Comparison of ENCODE assay signal across 30 cellular contexts in the genomic region with DNA sequence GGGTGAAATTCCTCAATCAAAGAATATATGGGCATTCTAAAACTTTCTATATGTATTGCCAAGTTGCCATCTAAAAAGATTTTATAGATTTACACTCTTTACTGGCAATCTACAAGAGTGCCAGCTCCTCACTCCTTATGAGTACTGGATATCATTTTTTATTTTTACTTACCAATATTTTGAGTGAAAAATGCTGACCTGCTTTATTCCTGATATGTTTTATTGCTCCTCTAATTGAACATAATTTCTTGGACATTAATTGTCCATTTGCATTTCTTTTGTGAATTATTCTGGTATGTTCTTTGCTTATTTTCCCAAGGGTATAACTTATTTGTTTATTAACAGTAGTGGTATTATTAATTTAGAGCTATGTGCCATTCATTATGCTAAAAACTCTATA.
"Had no signal": no experiment of that assay in that cellular context is flagged by ENCODE, and none has a peak within 500 bp of the region (broad histone marks: within the 10 kb centered on the region; RNA-seq: fewer than 3 reads in every experiment).

No MANE protein-coding gene starts in this region.

- DNase-seq: activated CD4-positive, alpha-beta memory T cell treated with anti-CD3 and anti-CD28 coated beads, Interleukin-2, amount 10 ng/mL, durations not matched to agents 7 days and 5 days; activated CD4-positive, alpha-beta T cell treated with anti-CD3 and anti-CD28 coated beads for 1 hour; activated CD4-positive, alpha-beta T cell treated with anti-CD3 and anti-CD28 coated beads for 36 hours; activated CD4-positive, alpha-beta T cell treated with anti-CD3 and anti-CD28 coated beads for 48 hours; activated CD4-positive, alpha-beta T cell treated with anti-CD3 and anti-CD28 coated beads, Interleukin-2, amount 10 ng/mL, durations not matched to agents 7 days and 5 days; activated CD4-positive, alpha-beta T cell treated with anti-CD3 and anti-CD28 coated beads, Interleukin-2, amount 50 U/mL, for 48 hours; activated CD4-positive, CD25-positive, alpha-beta regulatory T cell; activated CD8-positive, alpha-beta memory T cell treated with anti-CD3 and anti-CD28 coated beads for 24 hours; activated CD8-positive, alpha-beta memory T cell treated with anti-CD3 and anti-CD28 coated beads, Interleukin-2, amount 10 ng/mL, durations not matched to agents 7 days and 5 days; activated CD8-positive, alpha-beta memory T cell treated with anti-CD3 and anti-CD28 coated beads, Interleukin-2, amount 50 U/mL, for 48 hours; activated CD8-positive, alpha-beta T cell treated with anti-CD3 and anti-CD28 coated beads, Interleukin-2, amount 10 ng/mL, durations not matched to agents 7 days and 5 days; activated effector memory CD4-positive, alpha-beta T cell treated with Interleukin-2 at 50 U/mL for 16 hours; activated gamma-delta T cell; activated naive CD4-positive, alpha-beta T cell treated with anti-CD3 and anti-CD28 coated beads, Interleukin-2, amount 10 ng/mL, durations not matched to agents 7 days and 5 days; activated naive CD4-positive, alpha-beta T cell treated with Interleukin-2 at 50 U/mL for 16 hours; activated naive CD8-positive, alpha-beta T cell treated with anti-CD3 and anti-CD28 coated beads, Interleukin-2, amount 10 ng/mL, durations not matched to agents 7 days and 5 days; activated naive CD8-positive, alpha-beta T cell treated with anti-CD3 and anti-CD28 coated beads, Interleukin-2, amount 50 U/mL, for 24 hours; activated T-cell treated with anti-CD3 and anti-CD28 coated beads, Interleukin-2, amount 50 U/mL, for 24 hours; activated T-cell treated with anti-CD3 and anti-CD28 coated beads, Interleukin-2, amount 50 U/mL, for 48 hours; amygdala; anterior cingulate cortex; T-helper 1 cell; T-helper 2 cell; T1000; WERI-Rb-1 had no signal

- H3K9me3 ChIP-seq: ascending aorta had no signal

- H3K36me3 ChIP-seq: ascending aorta, cardiac muscle cell, WERI-Rb-1 had no signal

- ATAC-seq: activated CD4-positive, CD25-positive, alpha-beta regulatory T cell treated with anti-CD3 and anti-CD28 coated beads, Interleukin-2, amount 50 U/mL, for 24 hours; activated CD8-positive, alpha-beta memory T cell treated with anti-CD3 and anti-CD28 coated beads, Interleukin-2, amount 10 ng/mL, durations not matched to agents 7 days and 5 days; activated CD8-positive, alpha-beta T cell treated with anti-CD3 and anti-CD28 coated beads, Interleukin-2, amount 10 ng/mL, durations not matched to agents 7 days and 5 days; WTC11 had no signal

- H3K4me3 ChIP-seq: ascending aorta, cardiac muscle cell had no signal

- H3K4me1 ChIP-seq: ascending aorta had no signal

- FAIRE-seq: bronchial epithelial cell had no signal

- H3K27ac ChIP-seq: ascending aorta, cardiac muscle cell, WERI-Rb-1 had no signal

- H3K27me3 ChIP-seq: ascending aorta, cardiac muscle cell had no signal
